In the genomic region with DNA sequence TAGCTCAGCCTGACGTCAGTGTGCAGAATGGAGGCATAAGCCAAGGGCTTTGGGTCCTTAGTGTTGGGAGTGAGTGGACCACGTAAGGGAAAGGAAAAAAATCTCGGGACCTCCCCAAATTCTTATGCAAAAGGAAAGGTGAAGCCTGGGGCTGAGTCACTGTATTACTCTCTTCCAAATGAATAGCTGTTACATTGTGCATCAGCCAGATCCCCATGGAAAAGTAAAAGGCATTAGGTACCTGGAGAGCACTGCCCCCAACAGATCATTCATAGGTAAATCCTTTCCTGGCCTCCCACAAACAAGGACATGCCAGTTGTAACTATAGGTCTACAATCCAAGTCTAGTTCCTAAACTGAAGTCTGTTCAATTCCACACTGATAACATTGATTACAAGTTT, we compare ENCODE assay signal across 1 cellular context.
TF ChIP-seq lines count a peak whose summit lies in the region.

No MANE protein-coding gene starts in this region.

TF ChIP-seq in Ishikawa, 13 proteins besides CTCF, POLR2A, EP300 and RAD21 (continued from another document):
- TF ChIP-seq, protein P1, sequence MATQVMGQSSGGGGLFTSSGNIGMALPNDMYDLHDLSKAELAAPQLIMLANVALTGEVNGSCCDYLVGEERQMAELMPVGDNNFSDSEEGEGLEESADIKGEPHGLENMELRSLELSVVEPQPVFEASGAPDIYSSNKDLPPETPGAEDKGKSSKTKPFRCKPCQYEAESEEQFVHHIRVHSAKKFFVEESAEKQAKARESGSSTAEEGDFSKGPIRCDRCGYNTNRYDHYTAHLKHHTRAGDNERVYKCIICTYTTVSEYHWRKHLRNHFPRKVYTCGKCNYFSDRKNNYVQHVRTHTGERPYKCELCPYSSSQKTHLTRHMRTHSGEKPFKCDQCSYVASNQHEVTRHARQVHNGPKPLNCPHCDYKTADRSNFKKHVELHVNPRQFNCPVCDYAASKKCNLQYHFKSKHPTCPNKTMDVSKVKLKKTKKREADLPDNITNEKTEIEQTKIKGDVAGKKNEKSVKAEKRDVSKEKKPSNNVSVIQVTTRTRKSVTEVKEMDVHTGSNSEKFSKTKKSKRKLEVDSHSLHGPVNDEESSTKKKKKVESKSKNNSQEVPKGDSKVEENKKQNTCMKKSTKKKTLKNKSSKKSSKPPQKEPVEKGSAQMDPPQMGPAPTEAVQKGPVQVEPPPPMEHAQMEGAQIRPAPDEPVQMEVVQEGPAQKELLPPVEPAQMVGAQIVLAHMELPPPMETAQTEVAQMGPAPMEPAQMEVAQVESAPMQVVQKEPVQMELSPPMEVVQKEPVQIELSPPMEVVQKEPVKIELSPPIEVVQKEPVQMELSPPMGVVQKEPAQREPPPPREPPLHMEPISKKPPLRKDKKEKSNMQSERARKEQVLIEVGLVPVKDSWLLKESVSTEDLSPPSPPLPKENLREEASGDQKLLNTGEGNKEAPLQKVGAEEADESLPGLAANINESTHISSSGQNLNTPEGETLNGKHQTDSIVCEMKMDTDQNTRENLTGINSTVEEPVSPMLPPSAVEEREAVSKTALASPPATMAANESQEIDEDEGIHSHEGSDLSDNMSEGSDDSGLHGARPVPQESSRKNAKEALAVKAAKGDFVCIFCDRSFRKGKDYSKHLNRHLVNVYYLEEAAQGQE (IDR thresholded peaks at IDR 0.05; ENCODE audit: low read depth): no peak
- no peak for TF ChIP-seq TEAD4 (IDR thresholded peaks at IDR 0.05)
- no peak for TF ChIP-seq ZBTB7A (IDR thresholded peaks at IDR 0.05; ENCODE audit: low read depth)
- no peak for TF ChIP-seq USF1 (IDR thresholded peaks at IDR 0.05)
